Comparison of ENCODE assay signal across 9 cellular contexts in the genomic region with DNA sequence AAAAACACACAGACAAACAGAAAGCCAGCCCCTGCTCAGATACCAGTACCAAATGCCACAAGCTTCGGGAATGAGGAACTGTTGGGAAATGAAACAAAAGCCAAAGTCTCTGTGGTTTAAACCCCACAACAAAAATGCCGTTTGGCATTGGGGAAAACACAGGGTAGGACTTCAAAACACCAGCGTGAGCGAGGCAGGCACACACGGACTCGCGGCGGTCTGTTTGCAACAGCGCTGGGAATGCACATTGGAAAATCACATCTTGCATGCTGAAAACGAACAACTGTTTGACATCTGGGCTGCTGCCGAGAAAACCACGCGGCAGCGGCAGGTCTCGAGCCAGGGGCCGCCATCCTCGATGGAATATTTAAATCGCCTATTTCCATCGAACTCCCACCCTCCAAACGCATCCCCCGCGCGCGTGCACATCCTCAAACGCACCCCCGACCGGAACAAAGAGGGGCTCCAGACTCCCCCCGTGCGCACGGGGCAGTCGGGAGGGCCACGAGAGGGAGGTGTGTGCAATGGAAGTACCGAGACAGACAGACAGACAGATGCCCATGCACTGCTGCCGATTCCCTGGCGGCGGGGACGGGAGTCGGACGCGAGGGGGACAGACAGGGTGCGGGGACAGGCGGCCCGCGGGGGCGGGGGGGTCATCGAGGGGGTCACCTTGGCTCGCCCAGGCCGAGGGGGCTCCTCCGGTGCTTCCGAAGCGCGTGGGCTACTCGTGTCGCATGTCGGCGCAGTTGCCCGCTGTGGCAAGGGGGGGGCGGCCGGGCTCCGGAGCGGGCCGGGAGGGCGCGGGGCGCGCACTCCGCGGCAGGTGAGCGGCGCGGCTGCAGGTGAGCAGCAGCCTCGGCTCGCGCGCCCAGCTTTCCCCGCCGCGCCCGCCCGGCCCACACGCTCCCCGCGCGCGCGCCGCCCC. TPM values are rescaled to one million over a fixed set of nuclear protein-coding genes. Genes with fewer than 3 reads are reported as not detected.
DNase-seq lines count a peak whose midpoint lies in the region; ATAC-seq and TF ChIP-seq lines count a peak whose summit lies in the region.
"Had no signal": no experiment of that assay in that cellular context is flagged by ENCODE, and none has a peak within 500 bp of the region (broad histone marks: within the 10 kb centered on the region; RNA-seq: fewer than 3 reads in every experiment).

A gene with protein sequence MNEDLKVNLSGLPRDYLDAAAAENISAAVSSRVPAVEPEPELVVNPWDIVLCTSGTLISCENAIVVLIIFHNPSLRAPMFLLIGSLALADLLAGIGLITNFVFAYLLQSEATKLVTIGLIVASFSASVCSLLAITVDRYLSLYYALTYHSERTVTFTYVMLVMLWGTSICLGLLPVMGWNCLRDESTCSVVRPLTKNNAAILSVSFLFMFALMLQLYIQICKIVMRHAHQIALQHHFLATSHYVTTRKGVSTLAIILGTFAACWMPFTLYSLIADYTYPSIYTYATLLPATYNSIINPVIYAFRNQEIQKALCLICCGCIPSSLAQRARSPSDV (minus strand): TSS at position 880 of the 928 bp plus-strand sequence. CDS start 959 bp downstream, outside the sequence.

- DNase-seq in NCI-H345 (lab: John Stamatoyannopoulos, UW) (peak; percentile 25), NCI-H345 treated with DMSO at 0.1 percent for 48 hours (lab: John Stamatoyannopoulos, UW; ENCODE audit: unreplicated experiment) (no peak), adrenal gland (no peak)
- DNase-seq in activated CD8-positive, alpha-beta T cell treated with anti-CD3 and anti-CD28 coated beads, Interleukin-2, amount 10 ng/mL, durations not matched to agents 7 days and 5 days: no peak
- no peak for DNase-seq in stimulated activated naive CD4-positive, alpha-beta T cell treated with Interleukin-2 at 50 U/mL for 16 hours (lab: John Stamatoyannopoulos, UW)

- H3K36me3 ChIP-seq in adrenal gland (replicated peaks in 1 of 2): no peaks in the 10 kb centered on the region

- H3K9me3 ChIP-seq in iPS-18c (ENCODE audit: control insufficient read depth, insufficient read depth, low read length) (no peaks in the 10 kb centered on the region), adrenal gland (replicated peaks in 1 of 3) (no peaks in the 10 kb centered on the region)

- H3K27me3 ChIP-seq in adrenal gland: peaks cover 60% of the 10 kb centered on the region

- no peak for TF ChIP-seq POLR2A in adrenal gland (IDR thresholded peaks at IDR 0.05)

- H3K27ac Mint-ChIP-seq in activated CD8-positive, alpha-beta T cell treated with anti-CD3 and anti-CD28 coated beads, Interleukin-2, amount 10 ng/mL, durations not matched to agents 7 days and 5 days: no peak within 1 kb of the TSS
- no peak within 1 kb of the TSS for H3K27ac Mint-ChIP-seq in stimulated activated naive CD8-positive, alpha-beta T cell treated with anti-CD3 and anti-CD28 coated beads, Interleukin-15, Interleukin-2, amounts not matched to agents 100 ng/mL and 50 ng/mL, for 24 hours

- POLR2A ChIA-PET in activated CD8-positive, alpha-beta T cell treated with anti-CD3 and anti-CD28 coated beads, Interleukin-2, amount 10 ng/mL, durations not matched to agents 7 days and 5 days (lab: Charles Lee): no interaction called here

- ATAC-seq in activated CD8-positive, alpha-beta T cell treated with anti-CD3 and anti-CD28 coated beads, Interleukin-2, amount 10 ng/mL, durations not matched to agents 7 days and 5 days: peak; percentile 49
- no peak for ATAC-seq in GM21723 (IDR thresholded peaks at IDR 0.05; ENCODE audit: unreplicated experiment)

- intact Hi-C loops in adrenal gland (cut with DNase I): no loop called here

- no peaks in the 10 kb centered on the region for H3K36me3 Mint-ChIP-seq in activated CD8-positive, alpha-beta T cell treated with anti-CD3 and anti-CD28 coated beads, Interleukin-2, amount 10 ng/mL, durations not matched to agents 7 days and 5 days (ENCODE audit: low read depth)
- H3K36me3 Mint-ChIP-seq in stimulated activated naive CD8-positive, alpha-beta T cell treated with anti-CD3 and anti-CD28 coated beads, Interleukin-15, Interleukin-2, amounts not matched to agents 100 ng/mL and 50 ng/mL, for 24 hours (ENCODE audit: low read depth): no peaks in the 10 kb centered on the region

- 1% methylated on average over 27 to 87 of the region's 87 CpGs for WGBS in adrenal gland, 4 donors

- H3K4me1 Mint-ChIP-seq in activated CD8-positive, alpha-beta T cell treated with anti-CD3 and anti-CD28 coated beads, Interleukin-2, amount 10 ng/mL, durations not matched to agents 7 days and 5 days (ENCODE audit: low read depth): peaks cover 3% of the 10 kb centered on the region
- H3K4me1 Mint-ChIP-seq in stimulated activated naive CD8-positive, alpha-beta T cell treated with anti-CD3 and anti-CD28 coated beads, Interleukin-15, Interleukin-2, amounts not matched to agents 100 ng/mL and 50 ng/mL, for 24 hours (ENCODE audit: low read depth): peaks cover 17% of the 10 kb centered on the region

- peaks cover 66% of the 10 kb centered on the region for H3K27me3 Mint-ChIP-seq in activated CD8-positive, alpha-beta T cell treated with anti-CD3 and anti-CD28 coated beads, Interleukin-2, amount 10 ng/mL, durations not matched to agents 7 days and 5 days (ENCODE audit: low read depth)
- peaks cover 74% of the 10 kb centered on the region for H3K27me3 Mint-ChIP-seq in stimulated activated naive CD8-positive, alpha-beta T cell treated with anti-CD3 and anti-CD28 coated beads, Interleukin-15, Interleukin-2, amounts not matched to agents 100 ng/mL and 50 ng/mL, for 24 hours

- H3K9me3 Mint-ChIP-seq in activated CD8-positive, alpha-beta T cell treated with anti-CD3 and anti-CD28 coated beads, Interleukin-2, amount 10 ng/mL, durations not matched to agents 7 days and 5 days (ENCODE audit: insufficient read depth): no peaks in the 10 kb centered on the region
- no peaks in the 10 kb centered on the region for H3K9me3 Mint-ChIP-seq in stimulated activated naive CD8-positive, alpha-beta T cell treated with anti-CD3 and anti-CD28 coated beads, Interleukin-15, Interleukin-2, amounts not matched to agents 100 ng/mL and 50 ng/mL, for 24 hours

- CTCF ChIA-PET in activated CD8-positive, alpha-beta T cell treated with anti-CD3 and anti-CD28 coated beads, Interleukin-2, amount 10 ng/mL, durations not matched to agents 7 days and 5 days (lab: Charles Lee): no interaction called here

- H3K4me3 Mint-ChIP-seq in activated CD8-positive, alpha-beta T cell treated with anti-CD3 and anti-CD28 coated beads, Interleukin-2, amount 10 ng/mL, durations not matched to agents 7 days and 5 days: peak within 1 kb of the TSS; percentile 47
- H3K4me3 Mint-ChIP-seq in stimulated activated naive CD8-positive, alpha-beta T cell treated with anti-CD3 and anti-CD28 coated beads, Interleukin-15, Interleukin-2, amounts not matched to agents 100 ng/mL and 50 ng/mL, for 24 hours: peak within 1 kb of the TSS; percentile 66

- no peak within 1 kb of the TSS for H3K27ac ChIP-seq in adrenal gland

- TF ChIP-seq CTCF in adrenal gland (IDR thresholded peaks at IDR 0.05): no peak

- peak within 1 kb of the TSS; percentile 56 for H3K4me3 ChIP-seq in iPS-18c (ENCODE audit: insufficient read depth, low read depth, low read length)
- H3K4me3 ChIP-seq in adrenal gland: peak within 1 kb of the TSS in 2 of 4 donors; percentile 9 to 49

- H3K4me1 ChIP-seq in adrenal gland (replicated peaks in 1 of 2): no peaks in the 10 kb centered on the region

RNA-seq across cellular contexts. Expression of the gene that starts here (rescaled TPM):
- not detected for total RNA-seq in activated CD8-positive, alpha-beta T cell treated with anti-CD3 and anti-CD28 coated beads, Interleukin-2, amount 10 ng/mL, durations not matched to agents 7 days and 5 days
- not detected for total RNA-seq in adrenal gland
- polyA plus RNA-seq in adrenal gland: not detected
- polyA plus RNA-seq: AG04450 had no signal

Comparison
In these comparisons a context has a peak if more than half of its experiments do, and no peak if none do; other contexts are left out.
1. Peak in ATAC-seq in activated CD8-positive, alpha-beta T cell treated with anti-CD3 and anti-CD28 coated beads, Interleukin-2, amount 10 ng/mL, durations not matched to agents 7 days and 5 days; RNA of the gene not detected or under 1 TPM.